In the genomic region with DNA sequence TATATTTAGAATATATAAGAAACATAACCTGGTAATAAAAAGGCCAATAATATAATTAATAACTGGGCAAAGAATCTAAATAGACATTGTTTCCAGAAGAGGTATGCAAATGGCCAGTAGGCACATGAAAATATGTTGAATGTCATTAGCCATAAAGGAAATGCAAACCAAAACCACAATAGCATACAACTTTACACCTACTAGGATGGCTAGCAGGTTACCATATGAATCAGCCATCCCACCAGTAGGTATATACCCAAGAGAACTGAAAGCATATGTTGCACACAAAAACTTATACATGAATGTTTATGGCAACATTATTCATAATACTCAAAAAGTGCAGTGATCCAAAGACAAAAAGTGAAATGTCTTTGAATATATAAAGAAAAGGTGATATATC, we compare ENCODE assay signal across 16 cellular contexts. TPM values are rescaled to one million over a fixed set of nuclear protein-coding genes. Genes with fewer than 3 reads are reported as not detected.
A peak's percentile ranks its signal among the peaks of the same experiment; 100 is the strongest.
DNase-seq lines count a peak whose midpoint lies in the region; ATAC-seq and TF ChIP-seq lines count a peak whose summit lies in the region.
"Had no signal": no experiment of that assay in that cellular context is flagged by ENCODE, and none has a peak within 500 bp of the region (broad histone marks: within the 10 kb centered on the region; RNA-seq: fewer than 3 reads in every experiment).

No MANE protein-coding gene starts in this region.

- DNase-seq in NCI-H526 treated with DMSO at 0.1 percent for 48 hours (lab: John Stamatoyannopoulos, UW) (peak; percentile 50), progenitor cell of endocrine pancreas (ENCODE audit: low spot score, unreplicated experiment) (no peak), germinal center (ENCODE audit: low spot score) (no peak), HUDEP-2 (lab: John Stamatoyannopoulos, UW; ENCODE audit: unreplicated experiment in 76 of 76) (no peak)
- DNase-seq in activated naive CD4-positive, alpha-beta T cell treated with anti-CD3 and anti-CD28 coated beads, Interleukin-2, amount 50 U/mL, for 16 hours = no peak
- DNase-seq: effector memory CD4-positive, alpha-beta T cell; left colon; NCI-H226; SHP77; uterus had no signal

- H3K9me3 Mint-ChIP-seq in progenitor cell of endocrine pancreas (ENCODE audit: low read depth) = no peaks in the 10 kb centered on the region
- H3K9me3 Mint-ChIP-seq: nephron had no signal

- no peaks in the 10 kb centered on the region for H3K27me3 Mint-ChIP-seq in progenitor cell of endocrine pancreas

- peak; percentile 79 for ATAC-seq in GM18861 (IDR thresholded peaks at IDR 0.05; ENCODE audit: unreplicated experiment)
- ATAC-seq in GM21447 (IDR thresholded peaks at IDR 0.05; ENCODE audit: unreplicated experiment) = peak; percentile 95
- ATAC-seq in HG03039 (IDR thresholded peaks at IDR 0.05; ENCODE audit: unreplicated experiment) = peak; percentile 96
- ATAC-seq: left colon had no signal

- H3K36me3 Mint-ChIP-seq in progenitor cell of endocrine pancreas (ENCODE audit: insufficient read depth) = no peaks in the 10 kb centered on the region

- no peak overlapping the region for H3K4me3 Mint-ChIP-seq in progenitor cell of endocrine pancreas (ENCODE audit: low read depth)
- H3K4me3 Mint-ChIP-seq: nephron had no signal

- TF ChIP-seq CTCF in progenitor cell of endocrine pancreas (IDR thresholded peaks at IDR 0.05; ENCODE audit: unreplicated experiment) = no peak

- H3K27ac Mint-ChIP-seq in progenitor cell of endocrine pancreas = no peak overlapping the region
- H3K27ac Mint-ChIP-seq: nephron had no signal

- H3K4me1 Mint-ChIP-seq in progenitor cell of endocrine pancreas (ENCODE audit: low read depth) = no peaks in the 10 kb centered on the region
- H3K4me1 Mint-ChIP-seq: nephron had no signal

RNA-seq across cellular contexts. Expression of a gene that starts 2.7 kb away (rescaled TPM):
- 0.53 TPM in 1 of 2 replicates, not detected in the other for total RNA-seq in progenitor cell of endocrine pancreas
- total RNA-seq: LHCN-M2 had no signal

RNA-seq across cellular contexts. Expression of a gene that starts 18.6 kb away (rescaled TPM):
- not detected in 2 replicates for total RNA-seq in progenitor cell of endocrine pancreas
- total RNA-seq: astrocyte, left colon, LHCN-M2, uterus had no signal

RNA-seq across cellular contexts. Expression of a gene that starts 25.8 kb away (rescaled TPM):
- not detected in 2 replicates for total RNA-seq in progenitor cell of endocrine pancreas
- total RNA-seq: astrocyte, left colon, LHCN-M2, uterus had no signal

RNA-seq across cellular contexts. Expression of a gene that starts 31.2 kb away (rescaled TPM):
- total RNA-seq in progenitor cell of endocrine pancreas = 3.8 and 4.9 TPM in 2 replicates

RNA-seq across cellular contexts. Expression of a gene that starts 32.2 kb away (rescaled TPM):
- total RNA-seq in progenitor cell of endocrine pancreas = not detected in 2 replicates
- total RNA-seq: astrocyte, left colon, LHCN-M2, uterus had no signal
